In the genomic region with DNA sequence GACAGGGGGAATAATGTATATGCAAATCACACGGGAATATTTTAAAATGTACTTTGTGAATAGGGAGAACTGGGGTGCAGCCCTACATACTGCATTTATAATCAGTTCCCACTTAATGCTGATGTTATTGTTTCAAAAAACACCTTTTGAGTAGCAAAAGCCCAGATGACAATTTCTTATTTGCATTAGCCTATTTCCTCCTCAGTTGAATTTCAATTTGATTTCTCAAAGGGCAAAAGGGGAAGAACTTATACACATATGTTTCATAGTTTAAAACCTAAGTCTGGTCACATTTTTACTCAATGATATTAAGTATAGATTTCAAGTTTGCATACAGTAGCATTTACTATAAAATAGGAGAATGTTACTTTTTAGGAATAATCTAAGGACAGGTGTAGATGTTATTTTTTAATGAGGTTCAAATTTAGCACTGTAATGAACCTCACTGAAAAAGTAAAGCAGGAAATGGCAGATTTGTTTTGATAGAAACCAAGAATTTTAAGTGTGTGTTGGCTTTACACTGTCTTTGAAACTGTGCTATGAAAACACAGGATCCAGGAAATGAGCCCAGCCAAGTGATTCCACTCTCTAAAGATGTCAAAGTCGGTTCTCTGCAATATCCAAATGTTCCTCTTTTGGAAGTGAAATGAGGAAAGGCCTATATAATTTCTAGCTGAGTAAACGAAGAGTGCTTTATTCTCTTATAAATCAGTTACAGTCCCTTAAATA, we compare ENCODE assay signal across 9 cellular contexts.
DNase-seq lines count a peak whose midpoint lies in the region; ATAC-seq, FAIRE-seq and TF ChIP-seq lines count a peak whose summit lies in the region.
"Had no signal": no experiment of that assay in that cellular context is flagged by ENCODE, and none has a peak within 500 bp of the region (broad histone marks: within the 10 kb centered on the region; RNA-seq: fewer than 3 reads in every experiment).

No MANE protein-coding gene starts in this region.

- POLR2A ChIA-PET in HepG2 (lab: Yijun Ruan, JAX) = no interaction called here
- POLR2A ChIA-PET in K562 (lab: Yijun Ruan, JAX) = interaction anchor here (0.5 to 1.9 kb wide), 4 partner anchors 10 to 391 kb away, joined by 3 to 10 read pairs (median 4); a partner anchor contains a TSS

- no peak for TF ChIP-seq POLR2A in right lobe of liver (IDR thresholded peaks at IDR 0.05)
- no peak for TF ChIP-seq POLR2A in HepG2 (IDR thresholded peaks at IDR 0.05; ENCODE audit: insufficient read depth in 1 of 2, low read depth in 2 of 2, low read length in 2 of 2)
- TF ChIP-seq POLR2A in K562 (conservative IDR thresholded peaks at IDR 0.05) = no peak

- H3K27ac ChIP-seq in right lobe of liver (no peak overlapping the region), HepG2 (ENCODE audit: extremely low read length, insufficient read depth, low read length) (no peak overlapping the region), K562 (ENCODE audit: extremely low read depth, low read depth, low read length) (peak overlapping the region; percentile 6; the same call in 1 of the 3 replicates)

- TF ChIP-seq RAD21 in HepG2 (CRISPR knock-in tag; IDR thresholded peaks at IDR 0.05) = no peak
- no peak for TF ChIP-seq RAD21 in K562 (CRISPR knock-in tag; conservative IDR thresholded peaks at IDR 0.05 in 1 of 2, IDR thresholded peaks at IDR 0.05 in 1 of 2)

- in situ Hi-C loops in HepG2 (cut with HindIII; ENCODE audit: extremely low pct_ligation_motif_present, low pct_unique_long_range_greater_than_20kb) (no loop called here), K562 (cut with MboI) (no loop called here)

- intact Hi-C loops in right lobe of liver (cut with DNase I) (no loop called here), HepG2 (cut with micrococcal nuclease; ENCODE audit: unreplicated experiment) (no loop called here), K562 (cut with micrococcal nuclease) (loop anchor here (10.0 kb wide), 1 partner anchor 143 kb away; no protein-coding TSS in a partner anchor)

- no peaks in the 10 kb centered on the region for H3K36me3 ChIP-seq in right lobe of liver
- no peaks in the 10 kb centered on the region for H3K36me3 ChIP-seq in HepG2 (replicated peaks in 1 of 2; ENCODE audit: control insufficient read depth in 1 of 2, insufficient read depth in 2 of 2, low read length in 2 of 2)
- H3K36me3 ChIP-seq in K562 (ENCODE audit: control insufficient read depth, insufficient read depth, low read length) = no peaks in the 10 kb centered on the region; the same call in 2 of the 3 replicates

- H3K4me3 ChIP-seq in right lobe of liver (no peak overlapping the region), HepG2 (replicated peaks in 1 of 3; ENCODE audit: insufficient read depth in 1 of 3, low read depth in 2 of 3, low read length in 3 of 3) (no peak overlapping the region), K562 (no peak overlapping the region)

- H2AFZ ChIP-seq in HepG2 (ENCODE audit: low read length) (no peak overlapping the region), K562 (ENCODE audit: low read depth, low read length) (no peak overlapping the region)

- H3K4me1 ChIP-seq in right lobe of liver (no peaks in the 10 kb centered on the region), HepG2 (ENCODE audit: insufficient read depth, low read length) (no peaks in the 10 kb centered on the region), K562 (replicated peaks in 1 of 2; ENCODE audit: control insufficient read depth in 2 of 2, insufficient read depth in 2 of 2, low read length in 2 of 2) (peaks cover 0 to 12% of the 10 kb centered on the region in 2 experiments; a peak in 3 of 5 replicates)

- H3K9me3 ChIP-seq in right lobe of liver (no peaks in the 10 kb centered on the region), HepG2 (ENCODE audit: low read length) (no peaks in the 10 kb centered on the region), K562 (replicated peaks; ENCODE audit: control insufficient read depth, insufficient read depth, low read depth, low read length) (no peaks in the 10 kb centered on the region)

- peak in 3 of 4 donors; percentile 33 to 58 (median 47) for ATAC-seq in right lobe of liver
- no peak for ATAC-seq in HepG2
- peak; percentile 46 for ATAC-seq in HG03159 (IDR thresholded peaks at IDR 0.05; ENCODE audit: unreplicated experiment)
- ATAC-seq in K562 = no peak; the same call in 2 of the 3 replicates

- 32% methylated on average over 3 of the region's 3 CpGs for WGBS in right lobe of liver (ENCODE audit: insufficient coverage, low coverage, low lambda C conversion rate, missing lambda C conversion rate)
- WGBS in HepG2 (ENCODE audit: low lambda C conversion rate) = 0% methylated on average over 3 of the region's 3 CpGs
- WGBS in K562 (ENCODE audit: insufficient coverage, low coverage, missing lambda C conversion rate) = 28% methylated on average over 3 of the region's 3 CpGs

- H3K9me1 ChIP-seq in K562 (ENCODE audit: control insufficient read depth, insufficient read depth, low read length) = no peaks in the 10 kb centered on the region

- H3K9ac ChIP-seq in HepG2 (ENCODE audit: insufficient read depth, low read depth, low read length) (no peak overlapping the region), K562 (ENCODE audit: insufficient read depth in 1 of 2, low read depth in 2 of 2, low read length in 2 of 2) (no peak overlapping the region)

- FAIRE-seq in HepG2 (lab: Jason Lieb, UNC) (no peak), K562 (lab: Jason Lieb, UNC) (no peak)
- FAIRE-seq: G401.6 had no signal

- DNase-seq in right lobe of liver = no peak
- DNase-seq in HepG2 (ENCODE audit: low spot score) = no peak
- DNase-seq in K562 (ENCODE audit: extremely low read depth in 1 of 4, low spot score in 3 of 4) = no peak
- DNase-seq in renal cortical epithelial cell (ENCODE audit: low read depth) = peak; percentile 36
- no peak for DNase-seq in effector CD8-positive, alpha-beta T cell (lab: John Stamatoyannopoulos, UW)
- no peak for DNase-seq in NCI-H1105 (lab: John Stamatoyannopoulos, UW)
- no peak for DNase-seq in NCI-H1417 (lab: John Stamatoyannopoulos, UW)

- TF ChIP-seq EP300 in HepG2 (IDR thresholded peaks at IDR 0.05; ENCODE audit: low read depth in 2 of 2, low read length in 2 of 2) = no peak
- TF ChIP-seq EP300 in HepG2 (CRISPR knock-in tag; IDR thresholded peaks at IDR 0.05; ENCODE audit: borderline replicate concordance) = no peak
- TF ChIP-seq EP300 in K562 (IDR thresholded peaks at IDR 0.05; ENCODE audit: low read length) = no peak

- no peak for TF ChIP-seq CTCF in right lobe of liver (IDR thresholded peaks at IDR 0.05)
- TF ChIP-seq CTCF in HepG2 (CRISPR knock-in tag; IDR thresholded peaks at IDR 0.05) = no peak
- TF ChIP-seq CTCF in K562 (IDR thresholded peaks at IDR 0.05 in 2 of 3, conservative IDR thresholded peaks at IDR 0.05 in 1 of 3; ENCODE audit: insufficient read depth in 2 of 3, low read depth in 1 of 3, low read length in 3 of 3) = no peak

- CTCF ChIA-PET in HepG2 (lab: Yijun Ruan, JAX; ENCODE audit: low intra/inter-chr PET ratio, low total read pairs) = no interaction called here
- CTCF ChIA-PET in K562 (lab: Yijun Ruan, JAX; ENCODE audit: low intra/inter-chr PET ratio) = no interaction called here

- H3K79me2 ChIP-seq in HepG2 (ENCODE audit: insufficient read depth, low read length) = no peaks in the 10 kb centered on the region
- peaks cover 5% of the 10 kb centered on the region; the same call in 2 of the 3 replicates for H3K79me2 ChIP-seq in K562 (ENCODE audit: control insufficient read depth, insufficient read depth, low read length)

- H3K27me3 ChIP-seq in right lobe of liver (no peaks in the 10 kb centered on the region), HepG2 (ENCODE audit: control insufficient read depth in 1 of 2, insufficient read depth in 2 of 2, low read length in 2 of 2) (no peaks in the 10 kb centered on the region), K562 (ENCODE audit: control insufficient read depth in 2 of 2, insufficient read depth in 2 of 2, low read length in 2 of 2) (no peaks in the 10 kb centered on the region)

- no TSS peak for BruUV-seq in HepG2 (replicated peaks; lab: Mats Ljungman, UMichigan)
- BruUV-seq in K562 (replicated peaks; lab: Mats Ljungman, UMichigan) = no TSS peak

- H4K20me1 ChIP-seq in HepG2 (ENCODE audit: insufficient read depth, low read length) (no peaks in the 10 kb centered on the region), K562 (replicated peaks; ENCODE audit: control insufficient read depth, insufficient read depth, low read length) (peaks cover 7% of the 10 kb centered on the region; the same call in 1 of the 2 replicates)

- H3K4me2 ChIP-seq in HepG2 (ENCODE audit: low read depth, low read length) (no peak overlapping the region), K562 (ENCODE audit: insufficient read depth, low read length) (no peak overlapping the region)

TF ChIP-seq in HepG2, 621 proteins besides CTCF, POLR2A, EP300 and RAD21 (continues in another document):
- TF ChIP-seq, protein P1, sequence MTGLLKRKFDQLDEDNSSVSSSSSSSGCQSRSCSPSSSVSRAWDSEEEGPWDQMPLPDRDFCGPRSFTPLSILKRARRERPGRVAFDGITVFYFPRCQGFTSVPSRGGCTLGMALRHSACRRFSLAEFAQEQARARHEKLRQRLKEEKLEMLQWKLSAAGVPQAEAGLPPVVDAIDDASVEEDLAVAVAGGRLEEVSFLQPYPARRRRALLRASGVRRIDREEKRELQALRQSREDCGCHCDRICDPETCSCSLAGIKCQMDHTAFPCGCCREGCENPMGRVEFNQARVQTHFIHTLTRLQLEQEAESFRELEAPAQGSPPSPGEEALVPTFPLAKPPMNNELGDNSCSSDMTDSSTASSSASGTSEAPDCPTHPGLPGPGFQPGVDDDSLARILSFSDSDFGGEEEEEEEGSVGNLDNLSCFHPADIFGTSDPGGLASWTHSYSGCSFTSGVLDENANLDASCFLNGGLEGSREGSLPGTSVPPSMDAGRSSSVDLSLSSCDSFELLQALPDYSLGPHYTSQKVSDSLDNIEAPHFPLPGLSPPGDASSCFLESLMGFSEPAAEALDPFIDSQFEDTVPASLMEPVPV (CRISPR knock-in tag; IDR thresholded peaks at IDR 0.05) = no peak
- TF ChIP-seq CENPT (CRISPR knock-in tag; IDR thresholded peaks at IDR 0.05; ENCODE audit: low read depth) = no peak

TF ChIP-seq in K562, 482 proteins besides CTCF, POLR2A, EP300 and RAD21 (continues in another document):
- no peak for TF ChIP-seq PHF21A (IDR thresholded peaks at IDR 0.05; ENCODE audit: borderline replicate concordance, low read depth)
- TF ChIP-seq ZNF77 (CRISPR knock-in tag; IDR thresholded peaks at IDR 0.05) = no peak
- no peak for TF ChIP-seq PHB2 (IDR thresholded peaks at IDR 0.05; ENCODE audit: low read depth)
- no peak for TF ChIP-seq RBM14 (IDR thresholded peaks at IDR 0.05; ENCODE audit: borderline replicate concordance, insufficient read depth, low read depth, low read length)

Comparison
In these comparisons a context has a peak if more than half of its experiments do, and no peak if none do; other contexts are left out.
1. ATAC-seq: peak in right lobe of liver (3 of 4) and HG03159 (single experiment); none in HepG2 (single experiment) and K562 (single experiment).